21 cellular contexts compared by ENCODE assay signal in the genomic region with DNA sequence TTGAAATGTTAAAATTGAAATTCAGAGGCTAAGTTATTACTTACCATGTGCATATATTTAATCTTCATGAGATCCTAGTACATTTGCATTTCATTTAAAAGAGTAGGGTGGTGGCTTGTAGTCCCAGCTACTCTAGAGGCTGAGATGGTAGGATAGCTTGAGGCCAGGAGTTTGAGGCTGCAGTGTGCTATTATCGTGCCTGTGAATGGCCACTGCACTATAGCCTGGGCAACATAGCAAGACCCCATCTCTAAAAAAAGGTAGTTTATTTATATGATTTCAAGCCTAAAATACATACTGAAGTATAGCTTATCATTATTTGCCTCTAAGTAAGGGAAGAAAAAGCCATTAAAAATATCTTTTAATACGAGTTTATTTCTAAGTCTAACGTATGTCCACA. TPM values are rescaled to one million over a fixed set of nuclear protein-coding genes. Genes with fewer than 3 reads are reported as not detected.
DNase-seq lines count a peak whose midpoint lies in the region; ATAC-seq and TF ChIP-seq lines count a peak whose summit lies in the region.
"Had no signal": no experiment of that assay in that cellular context is flagged by ENCODE, and none has a peak within 500 bp of the region (broad histone marks: within the 10 kb centered on the region; RNA-seq: fewer than 3 reads in every experiment).

No MANE protein-coding gene starts in this region.

- CTCF ChIA-PET in activated B cell treated with CpG ODN at 0.5 μM for 24 hours (lab: Charles Lee) (interaction anchor here (1.2 to 12.6 kb wide), 2 partner anchors 14 to 31 kb away, joined by 3 to 105 read pairs; no protein-coding TSS in a partner anchor), MCF 10A (lab: Yijun Ruan, JAX) (interaction anchor here (0.6 kb wide), 1 partner anchor 690 kb away, joined by 4 read pairs; no protein-coding TSS in a partner anchor)

- no peak for DNase-seq in activated B cell treated with CpG ODN at 0.5 μM for 24 hours
- no peak for DNase-seq in memory B cell (ENCODE audit: low spot score in 2 of 2)
- no peak for DNase-seq in stimulated activated effector memory CD8-positive, alpha-beta T cell treated with anti-CD3 and anti-CD28 coated beads, Interleukin-12 subunit alpha, Interleukin-12 subunit beta, amount 100 ng/mL, for 72 hours (ENCODE audit: low spot score in 2 of 2)
- no peak for DNase-seq in COLO829 (ENCODE audit: low spot score)
- no peak for DNase-seq in NCI-H146 treated with DMSO at 0.1 percent for 48 hours (lab: John Stamatoyannopoulos, UW; ENCODE audit: unreplicated experiment)
- DNase-seq in MCF 10A (ENCODE audit: unreplicated experiment): no peak
- DNase-seq: CD4-positive, CD25-positive, alpha-beta regulatory T cell; CD8-positive, alpha-beta T cell; DMS 273 treated with DMSO at 0.1 percent for 48 hours; DMS79; EL; GDM1; GM23248; H7; HCEC 1CT had no signal

- BruUV-seq in MCF 10A (replicated peaks; lab: Mats Ljungman, UMichigan): no TSS peak

- H3K36me3 Mint-ChIP-seq in IgD-negative memory B cell (peaks cover 18% of the 10 kb centered on the region), activated B cell treated with CpG ODN at 0.5 μM for 24 hours (ENCODE audit: low read depth) (peaks cover 56% of the 10 kb centered on the region), memory B cell (peaks cover 32% of the 10 kb centered on the region), MCF 10A (ENCODE audit: insufficient read depth, unreplicated experiment) (no peaks in the 10 kb centered on the region)
- peaks cover 55% of the 10 kb centered on the region for H3K36me3 Mint-ChIP-seq in stimulated activated effector memory CD8-positive, alpha-beta T cell treated with anti-CD3 and anti-CD28 coated beads, Interleukin-12 subunit alpha, Interleukin-12 subunit beta, amount 100 ng/mL, for 72 hours
- H3K36me3 Mint-ChIP-seq: CD8-positive, alpha-beta T cell had no signal

- peaks cover 0 to 2% (median 0%) of the 10 kb centered on the region in 3 donors for H3K9me3 Mint-ChIP-seq in IgD-negative memory B cell
- H3K9me3 Mint-ChIP-seq in activated B cell treated with CpG ODN at 0.5 μM for 24 hours: peaks cover 5% of the 10 kb centered on the region
- H3K9me3 Mint-ChIP-seq in memory B cell: peaks cover 2% of the 10 kb centered on the region
- H3K9me3 Mint-ChIP-seq in stimulated activated effector memory CD8-positive, alpha-beta T cell treated with anti-CD3 and anti-CD28 coated beads, Interleukin-12 subunit alpha, Interleukin-12 subunit beta, amount 100 ng/mL, for 72 hours: no peaks in the 10 kb centered on the region
- H3K9me3 Mint-ChIP-seq in MCF 10A (ENCODE audit: unreplicated experiment): no peaks in the 10 kb centered on the region
- H3K9me3 Mint-ChIP-seq: CD4-positive, CD25-positive, alpha-beta regulatory T cell; CD8-positive, alpha-beta T cell had no signal

- H3K4me1 Mint-ChIP-seq in IgD-negative memory B cell (peaks cover 37 to 52% (median 49%) of the 10 kb centered on the region in 3 donors), activated B cell treated with CpG ODN at 0.5 μM for 24 hours (peaks cover 96% of the 10 kb centered on the region), memory B cell (peaks cover 55% of the 10 kb centered on the region), MCF 10A (ENCODE audit: insufficient read depth, unreplicated experiment) (no peaks in the 10 kb centered on the region)
- peaks cover 64% of the 10 kb centered on the region for H3K4me1 Mint-ChIP-seq in stimulated activated effector memory CD8-positive, alpha-beta T cell treated with anti-CD3 and anti-CD28 coated beads, Interleukin-12 subunit alpha, Interleukin-12 subunit beta, amount 100 ng/mL, for 72 hours

- peak overlapping the region in 3 of 4 donors; percentile 79 to 97 (median 89) for H3K4me3 Mint-ChIP-seq in IgD-negative memory B cell
- no peak overlapping the region for H3K4me3 Mint-ChIP-seq in activated B cell treated with CpG ODN at 0.5 μM for 24 hours
- H3K4me3 Mint-ChIP-seq in memory B cell: peak overlapping the region; percentile 99
- no peak overlapping the region for H3K4me3 Mint-ChIP-seq in stimulated activated effector memory CD8-positive, alpha-beta T cell treated with anti-CD3 and anti-CD28 coated beads, Interleukin-12 subunit alpha, Interleukin-12 subunit beta, amount 100 ng/mL, for 72 hours
- H3K4me3 Mint-ChIP-seq in MCF 10A (ENCODE audit: unreplicated experiment): no peak overlapping the region
- H3K4me3 Mint-ChIP-seq: CD8-positive, alpha-beta T cell had no signal

- H3K27me3 Mint-ChIP-seq in IgD-negative memory B cell (no peaks in the 10 kb centered on the region), activated B cell treated with CpG ODN at 0.5 μM for 24 hours (no peaks in the 10 kb centered on the region), memory B cell (no peaks in the 10 kb centered on the region), MCF 10A (ENCODE audit: insufficient read depth, unreplicated experiment) (peaks cover 44% of the 10 kb centered on the region)
- H3K27me3 Mint-ChIP-seq: CD4-positive, CD25-positive, alpha-beta regulatory T cell had no signal

- POLR2A ChIA-PET in activated B cell treated with CpG ODN at 0.5 μM for 24 hours (lab: Charles Lee) (interaction anchor here (1.2 to 26.6 kb wide), 6 partner anchors 4 to 127 kb away, joined by 3 to 970 read pairs (median 386); a partner anchor contains a TSS), MCF 10A (lab: Yijun Ruan, JAX) (interaction anchor here (0.8 kb wide), 1 partner anchor 12 kb away, joined by 3 read pairs; no protein-coding TSS in a partner anchor)

- no peak for TF ChIP-seq CTCF in activated B cell treated with CpG ODN at 0.5 μM for 24 hours (IDR thresholded peaks at IDR 0.05)
- TF ChIP-seq CTCF in MCF 10A (IDR thresholded peaks at IDR 0.05; ENCODE audit: unreplicated experiment): no peak

- intact Hi-C loops in activated B cell treated with CpG ODN at 0.5 μM for 24 hours (cut with micrococcal nuclease): loop anchor here (1.0 to 2.0 kb wide), 3 partner anchors 15 to 79 kb away; no protein-coding TSS in a partner anchor
- intact Hi-C loops in MCF 10A (cut with micrococcal nuclease): no loop called here

- no peak overlapping the region for H3K27ac Mint-ChIP-seq in IgD-negative memory B cell
- peak overlapping the region; percentile 96 for H3K27ac Mint-ChIP-seq in activated B cell treated with CpG ODN at 0.5 μM for 24 hours
- H3K27ac Mint-ChIP-seq in memory B cell: no peak overlapping the region
- H3K27ac Mint-ChIP-seq in stimulated activated effector memory CD8-positive, alpha-beta T cell treated with anti-CD3 and anti-CD28 coated beads, Interleukin-12 subunit alpha, Interleukin-12 subunit beta, amount 100 ng/mL, for 72 hours: peak overlapping the region; percentile 32
- no peak overlapping the region for H3K27ac Mint-ChIP-seq in MCF 10A (ENCODE audit: low read depth, unreplicated experiment)
- H3K27ac Mint-ChIP-seq: CD8-positive, alpha-beta T cell had no signal

- ATAC-seq in activated B cell treated with CpG ODN at 0.5 μM for 24 hours (ENCODE audit: low read depth) (no peak), memory B cell (ENCODE audit: low read depth) (no peak), GM21423 (IDR thresholded peaks at IDR 0.05; ENCODE audit: unreplicated experiment) (no peak)
- ATAC-seq in stimulated activated effector memory CD8-positive, alpha-beta T cell treated with anti-CD3 and anti-CD28 coated beads, Interleukin-12 subunit alpha, Interleukin-12 subunit beta, amount 100 ng/mL, for 72 hours: no peak
- ATAC-seq: CD8-positive, alpha-beta T cell had no signal

RNA-seq across cellular contexts. Expression of a gene that starts 3.1 kb away (rescaled TPM):
- polyA plus RNA-seq in IgD-negative memory B cell: 79.3 TPM
- 26.2 and 28.9 TPM in 2 replicates for total RNA-seq in activated B cell treated with CpG ODN at 0.5 μM for 24 hours
- not detected in 2 replicates for total RNA-seq in MCF 10A (2022)
- total RNA-seq: A172, A673, GM23248, H1, H7 had no signal
- polyA plus RNA-seq: GM23248 had no signal

RNA-seq across cellular contexts. Expression of a gene that starts 31.8 kb away (rescaled TPM):
- polyA plus RNA-seq in IgD-negative memory B cell: not detected
- total RNA-seq in activated B cell treated with CpG ODN at 0.5 μM for 24 hours: not detected in 2 replicates
- not detected in 2 replicates for total RNA-seq in MCF 10A (2022)
- total RNA-seq: A172; A673; CD4-positive, CD25-positive, alpha-beta regulatory T cell; CD8-positive, alpha-beta T cell; GM12878; GM23248; H1; H7 had no signal
- polyA plus RNA-seq: CD4-positive, CD25-positive, alpha-beta regulatory T cell; GM12878; GM23248; H1 had no signal

Comparison
In these comparisons a context has a peak if more than half of its experiments do, and no peak if none do; other contexts are left out.
1. H3K27ac Mint-ChIP-seq: peak in activated B cell treated with CpG ODN at 0.5 μM for 24 hours (single experiment) and stimulated activated effector memory CD8-positive, alpha-beta T cell treated with anti-CD3 and anti-CD28 coated beads, Interleukin-12 subunit alpha, Interleukin-12 subunit beta, amount 100 ng/mL, for 72 hours (single experiment); none in IgD-negative memory B cell (0 of 3), memory B cell (single experiment) and MCF 10A (single experiment).
2. H3K4me3 Mint-ChIP-seq: peak in IgD-negative memory B cell (3 of 4) and memory B cell (single experiment); none in activated B cell treated with CpG ODN at 0.5 μM for 24 hours (single experiment), stimulated activated effector memory CD8-positive, alpha-beta T cell treated with anti-CD3 and anti-CD28 coated beads, Interleukin-12 subunit alpha, Interleukin-12 subunit beta, amount 100 ng/mL, for 72 hours (single experiment) and MCF 10A (single experiment).
3. RNA of a gene that starts 3.1 kb away (total RNA-seq): 26.2 to 28.9 TPM in activated B cell treated with CpG ODN at 0.5 μM for 24 hours; not detected in MCF 10A; every median in the first group is over 10 times any median in the second.